In genomic region chr1:170214117-170214979, GRCh38 we compare ENCODE assay signal across 10 cellular contexts.
DNase-seq lines count a peak whose midpoint lies in the region; ATAC-seq, FAIRE-seq and TF ChIP-seq lines count a peak whose summit lies in the region.
"Had no signal": no experiment of that assay in that cellular context is flagged by ENCODE, and none has a peak within 500 bp of the region (broad histone marks: within the 10 kb centered on the region; RNA-seq: fewer than 3 reads in every experiment).

No MANE protein-coding gene starts in this region.

- H3K27me3 ChIP-seq in IMR-90 (ENCODE audit: control insufficient read depth, insufficient read depth, low read length) (no peaks in the 10 kb centered on the region), Karpas-422 (ENCODE audit: low read length) (no peaks in the 10 kb centered on the region)

- no peak overlapping the region for H3K4ac ChIP-seq in IMR-90 (ENCODE audit: low read depth, low read length)

- no peak for TF ChIP-seq POLR2A in IMR-90 (IDR thresholded peaks at IDR 0.05; ENCODE audit: low read depth, low read length)

- no peak for TF ChIP-seq RAD21 in IMR-90 (IDR thresholded peaks at IDR 0.05; ENCODE audit: low read length)

- no peak overlapping the region for H3K27ac Mint-ChIP-seq in activated CD4-positive, alpha-beta memory T cell treated with anti-CD3 and anti-CD28 coated beads for 36 hours

- peaks cover 7% of the 10 kb centered on the region for H3K27me3 Mint-ChIP-seq in activated CD4-positive, alpha-beta memory T cell treated with anti-CD3 and anti-CD28 coated beads for 36 hours

- no peak overlapping the region for H2AK5ac ChIP-seq in IMR-90 (ENCODE audit: low read depth, low read length)

- ATAC-seq in GM21619 (IDR thresholded peaks at IDR 0.05; ENCODE audit: unreplicated experiment) (peak; percentile 62), IMR-90 (ENCODE audit: low read depth) (peak; percentile 75)

- H2BK120ac ChIP-seq in IMR-90 (ENCODE audit: low read depth, low read length): no peak overlapping the region

- in situ Hi-C loops in GM13976 (cut with MboI; ENCODE audit: low sequenced_read_pairs, unreplicated experiment) (no loop called here), IMR-90 (cut with MboI; ENCODE audit: low sequenced_read_pairs) (no loop called here)

- H2AFZ ChIP-seq in IMR-90 (replicated peaks; ENCODE audit: low read length, poor library complexity) (no peak overlapping the region), Karpas-422 (ENCODE audit: low read length) (no peak overlapping the region)

- no peak overlapping the region for H3K23ac ChIP-seq in IMR-90 (ENCODE audit: low read depth, low read length)

- dilution Hi-C loops in IMR-90 (cut with HindIII; ENCODE audit: low sequenced_read_pairs, unreplicated experiment): no loop called here

- H2BK5ac ChIP-seq in IMR-90 (ENCODE audit: low read depth, low read length, poor library complexity, severe bottlenecking): no peak overlapping the region

- FAIRE-seq in RCC 7860 (lab: Jason Lieb, UNC): no peak

- H2BK20ac ChIP-seq in IMR-90 (ENCODE audit: low read depth, low read length): no peak overlapping the region

- H3K36me3 ChIP-seq in IMR-90 (ENCODE audit: control insufficient read depth, insufficient read depth, low read length): no peaks in the 10 kb centered on the region
- H3K36me3 ChIP-seq in Karpas-422 (ENCODE audit: insufficient read depth, low read length): no peaks in the 10 kb centered on the region

- no peaks in the 10 kb centered on the region for H4K20me1 ChIP-seq in IMR-90 (ENCODE audit: insufficient read depth, low read length)
- no peaks in the 10 kb centered on the region for H4K20me1 ChIP-seq in Karpas-422 (ENCODE audit: insufficient read depth, low read depth, low read length)

- H3K14ac ChIP-seq in IMR-90 (replicated peaks; ENCODE audit: low read depth, low read length): no peak overlapping the region

- H2BK15ac ChIP-seq in IMR-90 (ENCODE audit: low read depth, low read length): no peak overlapping the region

- H4K91ac ChIP-seq in IMR-90 (ENCODE audit: insufficient read depth, low read depth, low read length): no peak overlapping the region

- H4K5ac ChIP-seq in IMR-90 (ENCODE audit: low read depth, low read length): no peak overlapping the region

- H3K27ac ChIP-seq in IMR-90 (ENCODE audit: insufficient read depth, low read length): no peak overlapping the region
- no peak overlapping the region for H3K27ac ChIP-seq in Karpas-422 (ENCODE audit: low read length)

- H3K79me1 ChIP-seq in IMR-90 (ENCODE audit: low read depth in 1 of 2, low read length in 2 of 2): no peaks in the 10 kb centered on the region

- H3K4me1 ChIP-seq in IMR-90 (ENCODE audit: control insufficient read depth, insufficient read depth, low read length) (no peaks in the 10 kb centered on the region), Karpas-422 (ENCODE audit: low read length) (no peaks in the 10 kb centered on the region)

- DNase-seq in GM13976 (ENCODE audit: low spot score): peak; percentile 43
- DNase-seq in IMR-90: peak; percentile 28
- DNase-seq in left kidney (ENCODE audit: low read depth, low spot score): peak; percentile 57
- no peak for DNase-seq in stimulated activated naive CD4-positive, alpha-beta T cell treated with Interleukin-2 at 50 U/mL for 16 hours (lab: John Stamatoyannopoulos, UW)
- no peak for DNase-seq in activated CD4-positive, alpha-beta memory T cell treated with anti-CD3 and anti-CD28 coated beads for 36 hours
- DNase-seq in RCC 7860 (ENCODE audit: low spot score): no peak
- no peak for DNase-seq in Karpas-422
- DNase-seq: cerebellar nuclear complex, NCI-H2081 treated with DMSO at 0.1 percent for 48 hours had no signal

- no peaks in the 10 kb centered on the region for H3K9me3 Mint-ChIP-seq in activated CD4-positive, alpha-beta memory T cell treated with anti-CD3 and anti-CD28 coated beads for 36 hours

- CTCF ChIA-PET in IMR-90 (lab: Yijun Ruan, JAX): no interaction called here
- CTCF ChIA-PET in activated CD4-positive, alpha-beta memory T cell treated with anti-CD3 and anti-CD28 coated beads for 36 hours (lab: Charles Lee): no interaction called here

- H2AK9ac ChIP-seq in IMR-90 (replicated peaks; ENCODE audit: low read depth, low read length, poor library complexity): no peak overlapping the region

- POLR2A ChIA-PET in IMR-90 (lab: Charles Lee; ENCODE audit: unreplicated experiment): no interaction called here
- POLR2A ChIA-PET in activated CD4-positive, alpha-beta memory T cell treated with anti-CD3 and anti-CD28 coated beads for 36 hours (lab: Charles Lee): no interaction called here

- no peak overlapping the region for H3K4me3 Mint-ChIP-seq in activated CD4-positive, alpha-beta memory T cell treated with anti-CD3 and anti-CD28 coated beads for 36 hours

- no peaks in the 10 kb centered on the region for H3K9me2 ChIP-seq in Karpas-422 (replicated peaks; ENCODE audit: insufficient read depth, low read length)

- H3K4me2 ChIP-seq in IMR-90 (ENCODE audit: low read depth, low read length) (peak overlapping the region; percentile 74), Karpas-422 (ENCODE audit: low read depth, low read length, poor library complexity, severe bottlenecking) (no peak overlapping the region)

- intact Hi-C loops in IMR-90 (cut with micrococcal nuclease): loop anchor here (10.0 kb wide), 1 partner anchor 320 kb away; the partner anchor contains the start of gene GORAB
- intact Hi-C loops in activated CD4-positive, alpha-beta memory T cell treated with anti-CD3 and anti-CD28 coated beads for 36 hours (cut with micrococcal nuclease): no loop called here

- H3K9me3 ChIP-seq in IMR-90 (ENCODE audit: control insufficient read depth, insufficient read depth, low read length) (no peaks in the 10 kb centered on the region), Karpas-422 (ENCODE audit: low read length) (no peaks in the 10 kb centered on the region)

- H4K8ac ChIP-seq in IMR-90 (ENCODE audit: low read depth in 2 of 2, low read length in 2 of 2): no peak overlapping the region

- H3K9ac ChIP-seq in IMR-90 (ENCODE audit: low read depth, low read length) (no peak overlapping the region), Karpas-422 (ENCODE audit: low read length) (no peak overlapping the region)

- no peak overlapping the region; the same call in 1 of the 2 replicates for H3K18ac ChIP-seq in IMR-90 (ENCODE audit: low read depth, low read length)

- WGBS in IMR-90 (ENCODE audit: extremely low coverage in 2 of 2, insufficient read length in 1 of 2), 2 experiments: 17% methylated on average over 1 of the region's 10 CpGs; no CpG with 5 or more reads in 1 of the 2 experiments

- no peak overlapping the region for H3K56ac ChIP-seq in IMR-90 (ENCODE audit: extremely low read depth, insufficient read depth, low read length)

- no peaks in the 10 kb centered on the region for H3K9me1 ChIP-seq in IMR-90 (ENCODE audit: insufficient read depth, low read length)

- no peak overlapping the region for H3K4me3 ChIP-seq in IMR-90 (ENCODE audit: insufficient read depth, low read depth, low read length)
- H3K4me3 ChIP-seq in Karpas-422 (ENCODE audit: low read length): no peak overlapping the region

- no peaks in the 10 kb centered on the region for H3K79me2 ChIP-seq in Karpas-422 (ENCODE audit: low read length)

- no peaks in the 10 kb centered on the region for H3K36me3 Mint-ChIP-seq in activated CD4-positive, alpha-beta memory T cell treated with anti-CD3 and anti-CD28 coated beads for 36 hours

- BruUV-seq in IMR-90 (replicated peaks; lab: Mats Ljungman, UMichigan): no TSS peak

- H3K4me1 Mint-ChIP-seq in activated CD4-positive, alpha-beta memory T cell treated with anti-CD3 and anti-CD28 coated beads for 36 hours (ENCODE audit: low read depth): no peaks in the 10 kb centered on the region

- TF ChIP-seq CTCF in GM13976 (IDR thresholded peaks at IDR 0.05; ENCODE audit: borderline replicate concordance, control extremely low read depth, extremely low read depth, insufficient read depth, missing control alignments) (no peak), IMR-90 (conservative IDR thresholded peaks at IDR 0.05; ENCODE audit: low read depth, low read length) (no peak)

TF ChIP-seq in IMR-90, 13 proteins besides CTCF, POLR2A, EP300 and RAD21:
- TF ChIP-seq MAZ (IDR thresholded peaks at IDR 0.05; ENCODE audit: borderline replicate concordance, low read depth, low read length) (no peak), MAFK (IDR thresholded peaks at IDR 0.05; ENCODE audit: low read depth, low read length) (no peak), ELK1 (IDR thresholded peaks at IDR 0.05; ENCODE audit: borderline replicate concordance, low read depth, low read length) (no peak), MXI1 (IDR thresholded peaks at IDR 0.05; ENCODE audit: borderline replicate concordance, low read depth, low read length) (no peak), FOS (IDR thresholded peaks at IDR 0.05; ENCODE audit: low read depth, low read length) (no peak), CEBPB (IDR thresholded peaks at IDR 0.05; ENCODE audit: low read depth, low read length) (no peak), USF2 (IDR thresholded peaks at IDR 0.05; ENCODE audit: low read depth, low read length) (no peak), BHLHE40 (IDR thresholded peaks at IDR 0.05; ENCODE audit: low read depth, low read length) (no peak), RFX5 (IDR thresholded peaks at IDR 0.05; ENCODE audit: low read depth, low read length) (no peak), SMC3 (IDR thresholded peaks at IDR 0.05; ENCODE audit: low read depth, low read length) (no peak), CHD1 (IDR thresholded peaks at IDR 0.05; ENCODE audit: low read depth, low read length) (no peak), NFE2L2 (IDR thresholded peaks at IDR 0.05; ENCODE audit: low read depth, low read length) (no peak), RCOR1 (IDR thresholded peaks at IDR 0.05; ENCODE audit: insufficient replicate concordance, low read length) (no peak)

Comparison
In these comparisons a context has a peak if more than half of its experiments do, and no peak if none do; other contexts are left out.
1. DNase-seq: peak in GM13976 (single experiment), IMR-90 (single experiment) and left kidney (single experiment); none in stimulated activated naive CD4-positive, alpha-beta T cell treated with Interleukin-2 at 50 U/mL for 16 hours (single experiment), activated CD4-positive, alpha-beta memory T cell treated with anti-CD3 and anti-CD28 coated beads for 36 hours (single experiment), RCC 7860 (single experiment) and Karpas-422 (single experiment).